ENCODE assay signal across 17 cellular contexts in the genomic region with DNA sequence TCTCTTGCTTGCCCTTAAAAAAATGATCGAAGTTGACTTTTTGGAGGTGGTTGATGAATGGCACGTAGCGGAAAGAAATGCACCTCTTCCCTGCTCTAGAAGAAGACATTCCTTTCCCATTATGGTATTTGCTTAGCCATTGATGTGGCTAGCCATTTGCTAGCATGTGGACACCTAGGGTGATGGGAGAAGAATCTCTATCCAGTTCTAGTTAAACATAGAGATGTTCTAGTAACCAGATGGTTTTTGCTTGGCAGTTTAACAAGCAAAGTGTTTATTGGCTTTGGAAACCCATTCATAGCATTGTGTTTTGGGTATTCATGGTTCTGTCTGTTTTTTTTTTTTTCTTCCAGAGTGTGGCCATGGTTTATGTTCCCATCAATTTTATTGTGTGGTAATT.
DNase-seq lines count a peak whose midpoint lies in the region; FAIRE-seq and TF ChIP-seq lines count a peak whose summit lies in the region.
"Had no signal": no experiment of that assay in that cellular context is flagged by ENCODE, and none has a peak within 500 bp of the region (broad histone marks: within the 10 kb centered on the region; RNA-seq: fewer than 3 reads in every experiment).

No MANE protein-coding gene starts in this region.

- H3K36me3 Mint-ChIP-seq in HFFc6 (ENCODE audit: low read depth) = no peaks in the 10 kb centered on the region

- peaks cover 2% of the 10 kb centered on the region for H3K27me3 Mint-ChIP-seq in HFFc6 (ENCODE audit: insufficient read depth)

- no peaks in the 10 kb centered on the region for H3K9me2 ChIP-seq in PC-9 (ENCODE audit: insufficient read depth)

- no peaks in the 10 kb centered on the region for H3F3A ChIP-seq in PC-9 (ENCODE audit: insufficient read depth, low read depth)

- POLR2A ChIA-PET in PC-9 (lab: Charles Lee; ENCODE audit: unreplicated experiment) = no interaction called here
- POLR2A ChIA-PET in GM10248 (lab: Yijun Ruan, JAX) = no interaction called here

- no peaks in the 10 kb centered on the region for H3K4me1 ChIP-seq in PC-9 (replicated peaks; ENCODE audit: insufficient read depth)
- H3K4me1 ChIP-seq: HAP-1 had no signal

- H4K20me1 ChIP-seq in PC-9 (ENCODE audit: insufficient read depth) = no peaks in the 10 kb centered on the region
- H4K20me1 ChIP-seq: BLaER1 had no signal

- no peaks in the 10 kb centered on the region for H3K79me2 ChIP-seq in PC-9 (ENCODE audit: low read depth)

- H3K36me3 ChIP-seq in PC-9 (ENCODE audit: low read depth) = no peaks in the 10 kb centered on the region
- H3K36me3 ChIP-seq: BLaER1, HAP-1 had no signal

- CTCF ChIA-PET in PC-9 (lab: Charles Lee) (no interaction called here), GM10248 (lab: Yijun Ruan, JAX) (no interaction called here)

- H3K27me3 ChIP-seq in PC-9 (ENCODE audit: insufficient read depth, low read depth) = no peaks in the 10 kb centered on the region; the same call in 1 of the 2 replicates
- H3K27me3 ChIP-seq: BLaER1 had no signal

- no TSS peak for BruUV-seq in PC-9 (replicated peaks; lab: Mats Ljungman, UMichigan)

- H3K4me1 Mint-ChIP-seq in HFFc6 (ENCODE audit: low read depth) = no peaks in the 10 kb centered on the region
- H3K4me1 Mint-ChIP-seq: CD8-positive, alpha-beta memory T cell had no signal

- no peaks in the 10 kb centered on the region for H3K9me3 Mint-ChIP-seq in HFFc6

- no peak overlapping the region for H2AFZ ChIP-seq in PC-9

- TF ChIP-seq CTCF in PC-9 (conservative IDR thresholded peaks at IDR 0.05) (no peak), GM10248 (IDR thresholded peaks at IDR 0.05; ENCODE audit: control extremely low read depth, extremely low read depth, low read depth, missing control alignments) (no peak), HFFc6 (IDR thresholded peaks at IDR 0.05) (no peak)

- DNase-seq in NCI-H1694 treated with DMSO at 0.1 percent for 48 hours (lab: John Stamatoyannopoulos, UW) (peak; percentile 52), RCC 7860 (ENCODE audit: low spot score) (peak; percentile 43), cerebellar cortex (ENCODE audit: low spot score) (peak; percentile 51), PC-9 (no peak), GM10248 (ENCODE audit: extremely low spot score) (no peak), HFFc6 (no peak)
- DNase-seq: AML-193; CD8-positive, alpha-beta memory T cell; DMS79 had no signal

- FAIRE-seq in RCC 7860 (lab: Jason Lieb, UNC) = no peak
- FAIRE-seq: G401.6, GM12892, GM19239, H1, HepG2, HTR-8/SVneo had no signal

- intact Hi-C loops in PC-9 (cut with micrococcal nuclease; ENCODE audit: unreplicated experiment) = no loop called here

- no peak overlapping the region for H3K4me2 ChIP-seq in PC-9
- H3K4me2 ChIP-seq: BLaER1 had no signal

- H3K4me3 ChIP-seq in PC-9 = no peak overlapping the region
- H3K4me3 ChIP-seq: BLaER1, HAP-1 had no signal

- H3K9me3 ChIP-seq in PC-9 (ENCODE audit: insufficient read depth, low read depth) = no peaks in the 10 kb centered on the region

- no peak overlapping the region for H3K27ac Mint-ChIP-seq in HFFc6
- H3K27ac Mint-ChIP-seq: CD8-positive, alpha-beta memory T cell had no signal

- no peak overlapping the region for H3K4me3 Mint-ChIP-seq in HFFc6
- H3K4me3 Mint-ChIP-seq: CD8-positive, alpha-beta memory T cell had no signal

- H3K27ac ChIP-seq in PC-9 = no peak overlapping the region
- H3K27ac ChIP-seq: BLaER1 had no signal

Comparison
In these comparisons a context has a peak if more than half of its experiments do, and no peak if none do; other contexts are left out.
1. DNase-seq: peak in NCI-H1694 treated with DMSO at 0.1 percent for 48 hours (single experiment), RCC 7860 (single experiment) and cerebellar cortex (single experiment); none in PC-9 (0 of 2), GM10248 (single experiment) and HFFc6 (single experiment).